ENCODE assay signal across 17 cellular contexts in genomic region chr13:113933901-113934300, GRCh38. TPM values are rescaled to one million over a fixed set of nuclear protein-coding genes. Genes with fewer than 3 reads are reported as not detected.
DNase-seq lines count a peak whose midpoint lies in the region; ATAC-seq and TF ChIP-seq lines count a peak whose summit lies in the region.
"Had no signal": no experiment of that assay in that cellular context is flagged by ENCODE, and none has a peak within 500 bp of the region (broad histone marks: within the 10 kb centered on the region; RNA-seq: fewer than 3 reads in every experiment).

No MANE protein-coding gene starts in this region.

- H3K36me3 ChIP-seq in heart left ventricle (no peaks in the 10 kb centered on the region), heart right ventricle (no peaks in the 10 kb centered on the region), aorta (ENCODE audit: control insufficient read depth in 1 of 2, insufficient read depth in 2 of 2, low read length in 1 of 2) (no peaks in the 10 kb centered on the region)

- H3K27me3 Mint-ChIP-seq in osteocyte (ENCODE audit: unreplicated experiment) (no peaks in the 10 kb centered on the region), CD14-positive monocyte (ENCODE audit: low read depth in 3 of 3) (peaks cover 14 to 67% (median 21%) of the 10 kb centered on the region in 3 donors)
- H3K27me3 Mint-ChIP-seq: CD4-positive, alpha-beta T cell had no signal

- intact Hi-C loops in heart left ventricle (cut with DNase I): no loop called here
- intact Hi-C loops in heart right ventricle (cut with DNase I): no loop called here
- intact Hi-C loops in posterior vena cava (cut with DNase I): no loop called here
- intact Hi-C loops in aorta (cut with DNase I): no loop called here
- intact Hi-C loops in CD14-positive monocyte (cut with micrococcal nuclease): no loop called here

- no peaks in the 10 kb centered on the region for H3K36me3 Mint-ChIP-seq in osteocyte (ENCODE audit: unreplicated experiment)
- H3K36me3 Mint-ChIP-seq in CD14-positive monocyte: no peaks in the 10 kb centered on the region

- H3K9me3 ChIP-seq in heart left ventricle (no peaks in the 10 kb centered on the region), heart right ventricle (no peaks in the 10 kb centered on the region), aorta (ENCODE audit: control insufficient read depth, low read length) (no peaks in the 10 kb centered on the region)

- H3K4me3 ChIP-seq in heart left ventricle (no peak overlapping the region), heart right ventricle (no peak overlapping the region), aorta (ENCODE audit: low read length in 2 of 2) (no peak overlapping the region)
- H3K4me3 ChIP-seq: GM12878 had no signal

- no peak for TF ChIP-seq CTCF in heart left ventricle (IDR thresholded peaks at IDR 0.05)
- TF ChIP-seq CTCF in heart right ventricle (IDR thresholded peaks at IDR 0.05): no peak
- no peak for TF ChIP-seq CTCF in osteocyte (IDR thresholded peaks at IDR 0.05)
- no peak for TF ChIP-seq CTCF in CD14-positive monocyte (IDR thresholded peaks at IDR 0.05)

- H3K27ac ChIP-seq in heart left ventricle (no peak overlapping the region), heart right ventricle (no peak overlapping the region), aorta (ENCODE audit: low read depth in 1 of 2, low read length in 2 of 2) (no peak overlapping the region)

- peaks cover 0 to 51% (median 23%) of the 10 kb centered on the region in 12 donors for H3K4me1 ChIP-seq in heart left ventricle
- peaks cover 10 to 56% (median 24%) of the 10 kb centered on the region in 9 donors for H3K4me1 ChIP-seq in heart right ventricle
- no peaks in the 10 kb centered on the region for H3K4me1 ChIP-seq in aorta (ENCODE audit: control insufficient read depth in 1 of 2, insufficient read depth in 2 of 2, low read length in 2 of 2)

- no peaks in the 10 kb centered on the region for H3K27me3 ChIP-seq in heart left ventricle
- H3K27me3 ChIP-seq in heart right ventricle: peaks cover 0 to 16% (median 0%) of the 10 kb centered on the region in 7 donors
- no peaks in the 10 kb centered on the region for H3K27me3 ChIP-seq in aorta (ENCODE audit: control insufficient read depth in 1 of 2, insufficient read depth in 2 of 2, low read length in 1 of 2)

- H3K4me3 Mint-ChIP-seq in osteocyte (ENCODE audit: unreplicated experiment) (no peak overlapping the region), CD14-positive monocyte (no peak overlapping the region)
- H3K4me3 Mint-ChIP-seq: CD4-positive, alpha-beta T cell had no signal

- H3K9me3 Mint-ChIP-seq in osteocyte (ENCODE audit: unreplicated experiment) (peaks cover 4% of the 10 kb centered on the region), CD14-positive monocyte (peaks cover 0 to 2% (median 0%) of the 10 kb centered on the region in 7 donors)
- H3K9me3 Mint-ChIP-seq: CD4-positive, alpha-beta T cell had no signal

- ATAC-seq in heart left ventricle (no peak), heart right ventricle (no peak), aorta (ENCODE audit: low FRiP score) (no peak)
- ATAC-seq: GM12878 had no signal

- DNase-seq in heart left ventricle (peak in 3 of 5 donors; percentile 8 to 43 (median 18)), heart right ventricle (no peak), islet precursor cell (peak; percentile 34), posterior vena cava (ENCODE audit: low spot score) (peak; percentile 31), aorta (peak; percentile 30 to 63), osteocyte (ENCODE audit: extremely low spot score, unreplicated experiment) (no peak), CD14-positive monocyte (ENCODE audit: low spot score) (no peak)
- no peak for DNase-seq in activated CD4-positive, alpha-beta T cell treated with anti-CD3 and anti-CD28 coated beads for 1 hour
- DNase-seq: Calu3; CD4-positive, alpha-beta T cell; KG1; NCI-H1048; NCI-H2107; NCI-H345; NCI-H526 treated with DMSO at 0.1 percent for 48 hours had no signal

- WGBS in heart left ventricle, 4 donors: 95 to 96% (median 96%) methylated on average over 22 of the region's 22 CpGs
- 95 to 97% methylated on average over 22 of the region's 22 CpGs for WGBS in heart right ventricle, 2 donors
- WGBS in aorta, 2 donors: 98% methylated on average over 22 of the region's 22 CpGs

- H3K27ac Mint-ChIP-seq in osteocyte (ENCODE audit: unreplicated experiment) (no peak overlapping the region), CD14-positive monocyte (no peak overlapping the region)
- H3K27ac Mint-ChIP-seq: CD4-positive, alpha-beta T cell had no signal

- TF ChIP-seq POLR2A in heart left ventricle (IDR thresholded peaks at IDR 0.05): no peak

- H3K4me1 Mint-ChIP-seq in osteocyte (ENCODE audit: unreplicated experiment) (peaks cover 16% of the 10 kb centered on the region), CD14-positive monocyte (no peaks in the 10 kb centered on the region)

RNA-seq across cellular contexts. Expression of gene C13orf46, which starts 40.0 kb away (rescaled TPM):
- total RNA-seq in heart left ventricle (1 to 10 TPM in 1 of 9 donors, under 1 TPM in 7, not detected in 1; 0.07 to 3.1 (median 0.43) TPM), heart right ventricle (under 1 TPM; 0.15 to 0.80 (median 0.23) TPM), posterior vena cava (1 to 10 TPM; 1.2 to 1.9 TPM), aorta (1 to 10 TPM; 2.1 to 3.5 TPM), osteocyte (2.4 and 2.9 TPM in 2 replicates)
- polyA plus RNA-seq in heart left ventricle (under 1 TPM; 0.15 to 0.18 TPM), heart right ventricle (under 1 TPM; 0.09 to 0.37 TPM), aorta (under 1 TPM; 0.13 to 0.43 TPM), CD14-positive monocyte (under 1 TPM in 1 of 2 donors, not detected in 1; 0.05 TPM)
- total RNA-seq: H7 had no signal

Comparison
In these comparisons a context has a peak if more than half of its experiments do, and no peak if none do; other contexts are left out.
1. DNase-seq: peak in heart left ventricle (3 of 5), islet precursor cell (single experiment), posterior vena cava (single experiment) and aorta (2 of 2); none in heart right ventricle (0 of 2), osteocyte (single experiment), activated CD4-positive, alpha-beta T cell treated with anti-CD3 and anti-CD28 coated beads for 1 hour (single experiment) and CD14-positive monocyte (single experiment).